ENCODE assay signal across 19 cellular contexts in the genomic region with DNA sequence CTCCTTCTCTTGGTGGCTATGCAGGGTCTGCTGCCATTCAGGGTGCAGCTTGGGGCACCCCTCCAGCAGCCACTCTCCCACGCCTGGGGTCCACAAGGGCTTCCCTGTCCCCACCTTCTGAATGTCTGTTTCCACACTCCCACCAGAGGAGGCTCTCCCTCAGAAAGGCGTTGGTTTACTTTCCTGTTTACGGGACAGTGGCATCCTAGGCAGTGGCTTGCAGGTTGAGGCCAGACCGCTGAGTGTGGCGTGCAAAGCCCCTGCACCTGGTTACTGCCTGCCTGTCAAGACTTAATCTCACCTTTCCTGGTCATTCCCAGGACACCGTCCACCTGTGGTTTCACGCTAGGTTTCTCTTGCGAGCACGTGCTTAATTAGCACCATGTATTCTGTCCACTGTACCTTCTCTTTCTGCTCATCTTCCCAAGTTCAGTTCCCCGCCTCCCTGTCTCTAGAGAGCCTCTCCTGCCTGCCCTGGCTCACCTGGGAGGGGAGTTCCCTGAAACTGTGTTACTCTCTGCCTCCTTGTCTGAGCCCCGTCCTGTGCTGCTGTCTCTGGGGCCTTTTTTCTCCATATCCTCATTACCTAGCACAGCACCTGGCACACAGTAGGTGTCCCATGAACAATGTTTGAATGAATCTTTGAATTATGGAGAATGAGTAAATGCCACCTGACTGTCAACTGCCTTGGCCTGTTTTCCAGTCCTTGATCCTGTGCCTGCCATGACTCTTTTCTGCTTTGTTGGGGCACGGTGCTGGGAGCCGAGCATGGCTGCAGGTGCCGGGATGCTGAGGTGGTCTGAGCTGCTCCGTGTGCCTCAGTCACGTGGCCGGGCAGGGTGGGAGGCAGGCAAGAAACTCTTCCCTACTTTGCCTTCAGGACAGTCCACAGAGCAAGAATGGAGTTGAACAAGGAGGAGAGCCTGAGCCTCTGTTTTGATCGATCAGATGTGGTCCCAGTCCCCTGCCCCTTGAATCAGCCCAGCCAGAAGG. TPM values are rescaled to one million over a fixed set of nuclear protein-coding genes. Genes with fewer than 3 reads are reported as not detected.
DNase-seq lines count a peak whose midpoint lies in the region; ATAC-seq and TF ChIP-seq lines count a peak whose summit lies in the region.
"Had no signal": no experiment of that assay in that cellular context is flagged by ENCODE, and none has a peak within 500 bp of the region (broad histone marks: within the 10 kb centered on the region; RNA-seq: fewer than 3 reads in every experiment).

No MANE protein-coding gene starts in this region.

- TF ChIP-seq CTCF in osteoblast (IDR thresholded peaks at IDR 0.05; ENCODE audit: extremely low read depth, low read depth, low read length) (no peak), dorsolateral prefrontal cortex (IDR thresholded peaks at IDR 0.05 in 54 of 56, conservative IDR thresholded peaks at IDR 0.05 in 2 of 56; ENCODE audit: low read depth in 1 of 56, partially characterized antibody in 56 of 56) (no peak)

- H3K27me3 ChIP-seq in esophagus (ENCODE audit: control insufficient read depth in 1 of 2, insufficient read depth in 2 of 2, low read length in 2 of 2), result no peaks in the 10 kb centered on the region
- H3K27me3 ChIP-seq in osteoblast (ENCODE audit: insufficient read depth, low read length), result no peaks in the 10 kb centered on the region
- no peaks in the 10 kb centered on the region for H3K27me3 ChIP-seq in dorsolateral prefrontal cortex

- intact Hi-C loops in cardiac septum (cut with DNase I), result no loop called here
- intact Hi-C loops in left cardiac atrium (cut with DNase I), result no loop called here
- intact Hi-C loops in dorsolateral prefrontal cortex (cut with DNase I), result no loop called here

- ATAC-seq in left cardiac atrium (no peak), GM18520 (IDR thresholded peaks at IDR 0.05; ENCODE audit: unreplicated experiment) (no peak)
- ATAC-seq: K562 had no signal

- WGBS in esophagus, 2 donors, result 79 to 84% methylated on average over 18 of the region's 18 CpGs

- H3K4me1 ChIP-seq in esophagus (ENCODE audit: control insufficient read depth in 2 of 2, insufficient read depth in 2 of 2, low read length in 1 of 2) (peaks cover 9 to 40% of the 10 kb centered on the region in 2 donors), osteoblast (ENCODE audit: insufficient read depth, low read length) (no peaks in the 10 kb centered on the region)

- no peaks in the 10 kb centered on the region for H3K79me2 ChIP-seq in osteoblast (ENCODE audit: insufficient read depth, low read length)

- no peak overlapping the region for H2AFZ ChIP-seq in osteoblast (ENCODE audit: low read length)

- H3K4me3 ChIP-seq in esophagus (ENCODE audit: low read depth in 1 of 2, low read length in 2 of 2) (no peak overlapping the region), osteoblast (ENCODE audit: insufficient read depth, low read length) (no peak overlapping the region), dorsolateral prefrontal cortex (no peak overlapping the region)
- H3K4me3 ChIP-seq: K562 had no signal

- no peak overlapping the region for H3K4me2 ChIP-seq in osteoblast (ENCODE audit: insufficient read depth, low read length)

- H3K27ac ChIP-seq in esophagus (ENCODE audit: low read depth in 2 of 2, low read length in 1 of 2), result peak overlapping the region; percentile 73 to 90
- no peak overlapping the region for H3K27ac ChIP-seq in osteoblast (ENCODE audit: low read depth, low read length)
- no peak overlapping the region for H3K27ac ChIP-seq in dorsolateral prefrontal cortex

- H4K20me1 ChIP-seq in osteoblast (ENCODE audit: insufficient read depth, low read length), result no peaks in the 10 kb centered on the region

- H3K36me3 ChIP-seq in esophagus (ENCODE audit: control insufficient read depth in 2 of 2, insufficient read depth in 2 of 2, low read length in 1 of 2), result no peaks in the 10 kb centered on the region
- no peaks in the 10 kb centered on the region for H3K36me3 ChIP-seq in osteoblast (ENCODE audit: insufficient read depth, low read length)

- DNase-seq in cardiac septum (ENCODE audit: low spot score) (peak; percentile 69), left cardiac atrium (no peak), osteoblast (ENCODE audit: insufficient read length, low spot score, missing footprints) (peak; percentile 25), DMS79 treated with DMSO at 0.1 percent for 48 hours (lab: John Stamatoyannopoulos, UW) (no peak), GF-D8 (lab: John Stamatoyannopoulos, UW) (no peak), dorsolateral prefrontal cortex (no peak)
- DNase-seq: 8988T; CD4-positive, CD25-positive, alpha-beta regulatory T cell; COR-L47; DMS153; NCI-H1105 treated with DMSO at 0.1 percent for 48 hours; NCI-H1694 treated with DMSO at 0.1 percent for 48 hours; NCI-H510A; NCI-H82; OCI-M1; SHP77 treated with DMSO at 0.1 percent for 48 hours had no signal

- no peaks in the 10 kb centered on the region for H3K9me3 ChIP-seq in esophagus (ENCODE audit: control insufficient read depth in 2 of 2, insufficient read depth in 1 of 2, low read depth in 1 of 2, low read length in 1 of 2)
- H3K9me3 ChIP-seq in osteoblast (ENCODE audit: low read depth, low read length), result no peaks in the 10 kb centered on the region

RNA-seq across cellular contexts. Expression of a gene that starts 56.4 kb away (rescaled TPM):
- total RNA-seq in cardiac septum, result 3.9 TPM
- total RNA-seq in left cardiac atrium, result 1 to 10 TPM; 3.9 to 8.3 TPM
- 10 to 100 TPM; 32.2 to 98.9 TPM for polyA plus RNA-seq in esophagus
- total RNA-seq in osteoblast, result 3.6 and 7.7 TPM in 2 replicates
- total RNA-seq in dorsolateral prefrontal cortex, result 100 to 1,000 TPM; 155 to 336 (median 251) TPM
- total RNA-seq: K562 had no signal
- polyA plus RNA-seq: K562 had no signal

Comparison
In these comparisons a context has a peak if more than half of its experiments do, and no peak if none do; other contexts are left out.
1. DNase-seq: peak in cardiac septum (single experiment) and osteoblast (single experiment); none in left cardiac atrium (single experiment), DMS79 treated with DMSO at 0.1 percent for 48 hours (single experiment), GF-D8 (single experiment) and dorsolateral prefrontal cortex (0 of 10).
2. H3K27ac ChIP-seq: peak in esophagus (2 of 2); none in osteoblast (single experiment) and dorsolateral prefrontal cortex (0 of 59).
3. RNA of a gene that starts 56.4 kb away (total RNA-seq): 155 to 336 TPM in dorsolateral prefrontal cortex; 3.9 to 8.3 TPM in left cardiac atrium, 3.9 TPM in cardiac septum (single experiment) and 3.6 to 7.7 TPM in osteoblast; every median in the first group is over 10 times any median in the second.